ENCODE assay signal across 8 cellular contexts in genomic region chr16:2151188-2152091, GRCh38. TPM values are rescaled to one million over a fixed set of nuclear protein-coding genes. Genes with fewer than 3 reads are reported as not detected.
DNase-seq lines count a peak whose midpoint lies in the region; ATAC-seq and TF ChIP-seq lines count a peak whose summit lies in the region.

No MANE protein-coding gene starts in this region.

- ATAC-seq in right lobe of liver (no peak), HG02610 (IDR thresholded peaks at IDR 0.05; ENCODE audit: unreplicated experiment) (no peak), HG02763 (IDR thresholded peaks at IDR 0.05; ENCODE audit: unreplicated experiment) (no peak)

- H3K4me1 ChIP-seq in BLaER1 (peaks cover 67% of the 10 kb centered on the region), right lobe of liver (peaks cover 0 to 68% (median 23%) of the 10 kb centered on the region in 4 donors)

- intact Hi-C loops in right lobe of liver (cut with DNase I): loop anchor here in 1 of 2 donors (5.0 kb wide), 1 partner anchor 114 kb away; no protein-coding TSS in a partner anchor

- WGBS in right lobe of liver (ENCODE audit: insufficient coverage, low coverage, low lambda C conversion rate, missing lambda C conversion rate): 44% methylated on average over 8 of the region's 13 CpGs

- DNase-seq in HFF-Myc (ENCODE audit: extremely low read depth, low read depth): no peak
- DNase-seq in activated CD8-positive, alpha-beta memory T cell treated with anti-CD3 and anti-CD28 coated beads, Interleukin-2, amount 50 U/mL, for 48 hours: peak; percentile 81
- DNase-seq in right lobe of liver: peak in 1 of 3 donors; percentile 53
- DNase-seq in central memory CD4-positive, alpha-beta T cell: no peak
- no peak for DNase-seq in dedifferentiated amniotic fluid mesenchymal stem cell (ENCODE audit: extremely low spot score)

- H4K20me1 ChIP-seq in BLaER1: peaks cover 93% of the 10 kb centered on the region

- no peaks in the 10 kb centered on the region for H3K27me3 ChIP-seq in BLaER1
- no peaks in the 10 kb centered on the region for H3K27me3 ChIP-seq in right lobe of liver

- H3K4me3 ChIP-seq in BLaER1: peak overlapping the region; percentile 90
- H3K4me3 ChIP-seq in HFF-Myc (replicated peaks; ENCODE audit: low read depth, low read length): peak overlapping the region; percentile 100
- peak overlapping the region in 1 of 3 donors; percentile 95 for H3K4me3 ChIP-seq in right lobe of liver

- peak overlapping the region; percentile 99 for H3K9ac ChIP-seq in BLaER1

- H3K36me3 ChIP-seq in BLaER1: peaks cover 34% of the 10 kb centered on the region
- peaks cover 0 to 7% (median 0%) of the 10 kb centered on the region in 4 donors for H3K36me3 ChIP-seq in right lobe of liver

- TF ChIP-seq POLR2A in right lobe of liver (IDR thresholded peaks at IDR 0.05): no peak

- H3K9me3 ChIP-seq in BLaER1: no peaks in the 10 kb centered on the region
- no peaks in the 10 kb centered on the region for H3K9me3 ChIP-seq in right lobe of liver

- peak overlapping the region; percentile 94 for H3K27ac ChIP-seq in BLaER1
- H3K27ac ChIP-seq in right lobe of liver: peak overlapping the region in 2 of 3 donors; percentile 5 to 79

- peak overlapping the region; percentile 100 for H3K4me2 ChIP-seq in BLaER1

- no peak for TF ChIP-seq CTCF in HFF-Myc (IDR thresholded peaks at IDR 0.05; ENCODE audit: low read depth, low read length, missing control alignments)
- no peak for TF ChIP-seq CTCF in right lobe of liver (IDR thresholded peaks at IDR 0.05)

RNA-seq across cellular contexts. Expression of gene RAB26, which starts 3.0 kb away (rescaled TPM):
- total RNA-seq in right lobe of liver: 10 to 100 TPM in 3 of 6 experiments, 1 to 10 TPM in 3; 3.8 to 14.6 (median 8.7) TPM

RNA-seq across cellular contexts. Expression of gene TRAF7, which starts 4.1 kb away (rescaled TPM):
- 10 to 100 TPM; 40.9 to 56.2 (median 46.2) TPM for total RNA-seq in right lobe of liver

RNA-seq across cellular contexts. Expression of gene PKD1, which starts 15.7 kb away (rescaled TPM):
- total RNA-seq in right lobe of liver: 10 to 100 TPM; 28.5 to 58.2 (median 42.8) TPM

RNA-seq across cellular contexts. Expression of gene CASKIN1, which starts 45.0 kb away (rescaled TPM):
- total RNA-seq in right lobe of liver: not detected

RNA-seq across cellular contexts. Expression of gene MLST8, which starts 53.8 kb away (rescaled TPM):
- 10 to 100 TPM; 13.1 to 51.0 (median 17.5) TPM for total RNA-seq in right lobe of liver
